ENCODE assay signal across 25 cellular contexts in the genomic region with DNA sequence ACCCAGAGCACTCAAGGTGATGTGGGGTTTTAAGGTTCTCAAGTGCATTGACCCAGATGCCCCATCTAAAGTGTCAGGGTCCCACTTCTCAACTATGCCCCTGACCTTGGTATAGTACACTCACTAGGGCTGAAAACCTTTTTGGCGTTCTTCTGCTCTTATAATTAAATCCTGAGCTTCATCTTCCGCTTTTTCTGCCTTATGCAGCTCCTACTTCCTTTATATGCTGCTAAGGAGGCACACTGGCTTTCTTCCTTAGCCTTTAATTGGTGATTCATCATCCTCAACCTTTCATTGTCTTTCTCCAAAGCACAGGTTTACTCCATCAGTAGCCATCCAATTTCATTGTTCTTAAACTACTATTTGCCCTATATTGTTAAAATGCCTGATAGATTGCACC. TPM values are rescaled to one million over a fixed set of nuclear protein-coding genes. Genes with fewer than 3 reads are reported as not detected.
A peak's percentile ranks its signal among the peaks of the same experiment; 100 is the strongest.
DNase-seq lines count a peak whose midpoint lies in the region; ATAC-seq, FAIRE-seq and TF ChIP-seq lines count a peak whose summit lies in the region.
"Had no signal": no experiment of that assay in that cellular context is flagged by ENCODE, and none has a peak within 500 bp of the region (broad histone marks: within the 10 kb centered on the region; RNA-seq: fewer than 3 reads in every experiment).

No MANE protein-coding gene starts in this region.

- WGBS in SK-N-SH (ENCODE audit: low lambda C conversion rate): 82% methylated on average over 2 of the region's 2 CpGs

- H3K36me3 ChIP-seq in SK-N-SH (replicated peaks in 1 of 2; ENCODE audit: control insufficient read depth in 1 of 2, insufficient read depth in 2 of 2, low read length in 1 of 2) (no peaks in the 10 kb centered on the region), keratinocyte (ENCODE audit: control insufficient read depth in 2 of 2, extremely low read depth in 1 of 2, insufficient read depth in 2 of 2, low read length in 2 of 2) (no peaks in the 10 kb centered on the region)
- H3K36me3 ChIP-seq: SJCRH30 had no signal

- FAIRE-seq in keratinocyte (lab: Jason Lieb, UNC): peak; percentile 20
- FAIRE-seq: D721Med, GM18507, H54, RCC 7860 had no signal

- DNase-seq in SKM-1 treated with dmso at 0.1 percent for 144 hours (lab: John Stamatoyannopoulos, UW; ENCODE audit: unreplicated experiment) (peak; percentile 53), SKM-1 (lab: John Stamatoyannopoulos, UW; ENCODE audit: unreplicated experiment) (no peak), NB4 (ENCODE audit: low read depth) (peak; percentile 41), SK-N-SH (no peak), keratinocyte (ENCODE audit: low read depth, low spot score) (no peak), dorsolateral prefrontal cortex (no peak), OCI-M2 (lab: John Stamatoyannopoulos, UW; ENCODE audit: unreplicated experiment) (no peak)
- DNase-seq: 8988T; ACHN; CD4-positive, CD25-positive, alpha-beta regulatory T cell; NCI-H1105; NCI-H146; NCI-H1930; NCI-H2107; NCI-H524; NCI-H748 treated with DMSO at 0.1 percent for 48 hours; OCI-M1; SJCRH30; SW 1271 had no signal

- no peak for ATAC-seq in GM18867 (IDR thresholded peaks at IDR 0.05; ENCODE audit: unreplicated experiment)

- H3K9ac ChIP-seq in SK-N-SH (no peak overlapping the region), keratinocyte (ENCODE audit: control insufficient read depth, extremely low read depth, insufficient read depth, low read length) (no peak overlapping the region)

- no peak for TF ChIP-seq CTCF in NB4 (IDR thresholded peaks at IDR 0.05; ENCODE audit: low read depth, low read length)
- no peak for TF ChIP-seq CTCF in SK-N-SH (IDR thresholded peaks at IDR 0.05)
- TF ChIP-seq CTCF in keratinocyte (optimal IDR thresholded peaks at IDR 0.05 in 1 of 3, IDR thresholded peaks at IDR 0.05 in 1 of 3, conservative IDR thresholded peaks at IDR 0.05 in 1 of 3; ENCODE audit: extremely low read depth in 1 of 3, insufficient read depth in 2 of 3, low read length in 3 of 3): no peak
- TF ChIP-seq CTCF in dorsolateral prefrontal cortex (IDR thresholded peaks at IDR 0.05 in 54 of 56, conservative IDR thresholded peaks at IDR 0.05 in 2 of 56; ENCODE audit: low read depth in 1 of 56, partially characterized antibody in 56 of 56): no peak

- H3K4me1 ChIP-seq in SK-N-SH (ENCODE audit: control insufficient read depth in 1 of 2, insufficient read depth in 2 of 2, low read depth in 1 of 2, low read length in 1 of 2): peaks cover 0 to 10% of the 10 kb centered on the region in 2 experiments; a peak in 2 of 4 replicates
- H3K4me1 ChIP-seq in keratinocyte (ENCODE audit: control insufficient read depth, extremely low read depth, insufficient read depth, low read length): peaks cover 3% of the 10 kb centered on the region

- H4K20me1 ChIP-seq in SK-N-SH (ENCODE audit: insufficient read depth): no peaks in the 10 kb centered on the region
- no peaks in the 10 kb centered on the region for H4K20me1 ChIP-seq in keratinocyte (ENCODE audit: control insufficient read depth, extremely low read depth, insufficient read depth, low read length)

- H3F3A ChIP-seq in SK-N-SH (replicated peaks; ENCODE audit: insufficient read depth): peaks cover 27% of the 10 kb centered on the region

- POLR2A ChIA-PET in SK-N-SH (lab: Yijun Ruan, JAX): no interaction called here

- no peaks in the 10 kb centered on the region for H3K9me2 ChIP-seq in SK-N-SH

- no peak for TF ChIP-seq EP300 in SK-N-SH (IDR thresholded peaks at IDR 0.05; ENCODE audit: borderline replicate concordance in 1 of 2, low read depth in 1 of 2, low read length in 1 of 2)

- dilution Hi-C loops in keratinocyte (cut with MboI; ENCODE audit: extremely low pct_ligation_motif_present, low sequenced_read_pairs): no loop called here

- CTCF ChIA-PET in SK-N-SH (lab: Yijun Ruan, JAX): interaction anchor here (0.9 kb wide), 1 partner anchor 349 kb away, joined by 3 read pairs; no protein-coding TSS in a partner anchor

- intact Hi-C loops in dorsolateral prefrontal cortex (cut with DNase I): no loop called here

- H3K4me2 ChIP-seq in SK-N-SH (no peak overlapping the region), keratinocyte (ENCODE audit: control insufficient read depth, extremely low read depth, insufficient read depth, low read depth, low read length) (no peak overlapping the region)

- no peaks in the 10 kb centered on the region for H3K27me3 ChIP-seq in SK-N-SH (ENCODE audit: insufficient read depth)
- no peaks in the 10 kb centered on the region for H3K27me3 ChIP-seq in keratinocyte (ENCODE audit: control insufficient read depth, extremely low read depth, insufficient read depth, low read length)
- no peaks in the 10 kb centered on the region for H3K27me3 ChIP-seq in dorsolateral prefrontal cortex
- H3K27me3 ChIP-seq: SJCRH30 had no signal

- TF ChIP-seq POLR2A in NB4 (IDR thresholded peaks at IDR 0.05; ENCODE audit: extremely low read depth, insufficient read length): no peak

- H3K9me1 ChIP-seq in keratinocyte (ENCODE audit: control insufficient read depth, extremely low read depth, insufficient read depth, low read length): no peaks in the 10 kb centered on the region

- H3K9me3 ChIP-seq in SK-N-SH (no peaks in the 10 kb centered on the region), keratinocyte (ENCODE audit: control insufficient read depth, low read depth, low read length) (no peaks in the 10 kb centered on the region)
- H3K9me3 ChIP-seq: SJCRH30 had no signal

- no peaks in the 10 kb centered on the region for H3K79me2 ChIP-seq in SK-N-SH (ENCODE audit: insufficient read depth)
- no peaks in the 10 kb centered on the region for H3K79me2 ChIP-seq in keratinocyte (ENCODE audit: control insufficient read depth, insufficient read depth, low read length)

- peak overlapping the region; percentile 27; the same call in 1 of the 2 replicates for H2AFZ ChIP-seq in SK-N-SH (ENCODE audit: low read depth)
- no peak overlapping the region for H2AFZ ChIP-seq in keratinocyte (ENCODE audit: control insufficient read depth, low read length)

- H3K27ac ChIP-seq in SK-N-SH (ENCODE audit: low read depth in 2 of 2, low read length in 1 of 2): no peak overlapping the region
- H3K27ac ChIP-seq in keratinocyte (ENCODE audit: control insufficient read depth, insufficient read depth, low read length): no peak overlapping the region
- no peak overlapping the region for H3K27ac ChIP-seq in dorsolateral prefrontal cortex
- H3K27ac ChIP-seq: HL-60, SJCRH30 had no signal

- no peak overlapping the region for H3K4me3 ChIP-seq in NB4 (ENCODE audit: low read depth, low read length)
- no peak overlapping the region for H3K4me3 ChIP-seq in SK-N-SH (ENCODE audit: low read depth in 2 of 2, low read length in 1 of 2)
- H3K4me3 ChIP-seq in keratinocyte (ENCODE audit: control insufficient read depth in 2 of 3, extremely low read depth in 1 of 3, insufficient read depth in 2 of 3, low read depth in 1 of 3, low read length in 3 of 3): no peak overlapping the region
- H3K4me3 ChIP-seq in dorsolateral prefrontal cortex: no peak overlapping the region
- H3K4me3 ChIP-seq: SJCRH30 had no signal

- no peak for TF ChIP-seq RAD21 in SK-N-SH (IDR thresholded peaks at IDR 0.05; ENCODE audit: low read length)

TF ChIP-seq in SK-N-SH, 30 proteins besides CTCF, POLR2A, EP300 and RAD21 (continues in another document):
- TF ChIP-seq GATA2 (CRISPR knock-in tag; IDR thresholded peaks at IDR 0.05) (no peak), TAF1 (IDR thresholded peaks at IDR 0.05; ENCODE audit: borderline replicate concordance, low read depth, low read length) (no peak), FOSL2 (IDR thresholded peaks at IDR 0.05; ENCODE audit: borderline replicate concordance, low read depth) (no peak), NFIC (IDR thresholded peaks at IDR 0.05; ENCODE audit: borderline replicate concordance) (no peak), YY1 (IDR thresholded peaks at IDR 0.05; ENCODE audit: low read depth) (no peak), MXI1 (IDR thresholded peaks at IDR 0.05; ENCODE audit: low read depth, low read length) (no peak), JUND (IDR thresholded peaks at IDR 0.05) (no peak), RFX5 (IDR thresholded peaks at IDR 0.05; ENCODE audit: low read length) (no peak)
- TF ChIP-seq, protein P1, sequence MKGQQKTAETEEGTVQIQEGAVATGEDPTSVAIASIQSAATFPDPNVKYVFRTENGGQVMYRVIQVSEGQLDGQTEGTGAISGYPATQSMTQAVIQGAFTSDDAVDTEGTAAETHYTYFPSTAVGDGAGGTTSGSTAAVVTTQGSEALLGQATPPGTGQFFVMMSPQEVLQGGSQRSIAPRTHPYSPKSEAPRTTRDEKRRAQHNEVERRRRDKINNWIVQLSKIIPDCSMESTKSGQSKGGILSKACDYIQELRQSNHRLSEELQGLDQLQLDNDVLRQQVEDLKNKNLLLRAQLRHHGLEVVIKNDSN (IDR thresholded peaks at IDR 0.05; ENCODE audit: borderline replicate concordance, low read depth): no peak
- TF ChIP-seq, protein P2, sequence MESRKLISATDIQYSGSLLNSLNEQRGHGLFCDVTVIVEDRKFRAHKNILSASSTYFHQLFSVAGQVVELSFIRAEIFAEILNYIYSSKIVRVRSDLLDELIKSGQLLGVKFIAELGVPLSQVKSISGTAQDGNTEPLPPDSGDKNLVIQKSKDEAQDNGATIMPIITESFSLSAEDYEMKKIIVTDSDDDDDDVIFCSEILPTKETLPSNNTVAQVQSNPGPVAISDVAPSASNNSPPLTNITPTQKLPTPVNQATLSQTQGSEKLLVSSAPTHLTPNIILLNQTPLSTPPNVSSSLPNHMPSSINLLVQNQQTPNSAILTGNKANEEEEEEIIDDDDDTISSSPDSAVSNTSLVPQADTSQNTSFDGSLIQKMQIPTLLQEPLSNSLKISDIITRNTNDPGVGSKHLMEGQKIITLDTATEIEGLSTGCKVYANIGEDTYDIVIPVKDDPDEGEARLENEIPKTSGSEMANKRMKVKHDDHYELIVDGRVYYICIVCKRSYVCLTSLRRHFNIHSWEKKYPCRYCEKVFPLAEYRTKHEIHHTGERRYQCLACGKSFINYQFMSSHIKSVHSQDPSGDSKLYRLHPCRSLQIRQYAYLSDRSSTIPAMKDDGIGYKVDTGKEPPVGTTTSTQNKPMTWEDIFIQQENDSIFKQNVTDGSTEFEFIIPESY (IDR thresholded peaks at IDR 0.05; ENCODE audit: borderline replicate concordance, low read depth): no peak

RNA-seq across cellular contexts. Expression of a gene that starts 5.3 kb away (rescaled TPM):
- polyA plus RNA-seq in SK-N-SH (2012; rRNA removed) (19.6 and 27.6 TPM in 2 replicates), keratinocyte (20.3 to 29.6 TPM (median 26.7 TPM) in 3 replicates)
- 19.7 and 20.5 TPM in 2 replicates for polyA plus RNA-seq in SK-N-SH (2012; cell fraction: cytosol; rRNA removed)
- 32.3 and 63.6 TPM in 2 replicates for polyA plus RNA-seq in SK-N-SH (2012; cell fraction: nucleus; rRNA removed)
- polyA plus RNA-seq in keratinocyte (2011; ENCODE audit: low read depth): 20.7 TPM
- 12.4 and 24.1 TPM in 2 replicates for polyA plus RNA-seq in keratinocyte (2011; cell fraction: cytosol; rRNA removed)
- 55.0 and 60.8 TPM in 2 replicates for polyA plus RNA-seq in keratinocyte (2011; cell fraction: nucleus; rRNA removed)
- 11.8 and 15.9 TPM in 2 replicates for polyA plus RNA-seq in keratinocyte (2012; ENCODE audit: low replicate concordance)
- polyA minus RNA-seq in keratinocyte: 33.6 to 142 TPM (median 79.1 TPM) in 3 replicates
- 48.3 TPM for polyA minus RNA-seq in keratinocyte (2011; cell fraction: cytosol; rRNA and poly(A)+ RNA removed)
- polyA minus RNA-seq in keratinocyte (2011; cell fraction: nucleus; rRNA and poly(A)+ RNA removed): 134 and 242 TPM in 2 replicates
- 100 to 1,000 TPM in 114 of 120 experiments, 10 to 100 TPM in 6; 89.8 to 145 (median 119) TPM for total RNA-seq in dorsolateral prefrontal cortex

Comparison
In these comparisons a context has a peak if more than half of its experiments do, and no peak if none do; other contexts are left out.
1. DNase-seq: peak in SKM-1 treated with dmso at 0.1 percent for 144 hours (single experiment) and NB4 (single experiment); none in SKM-1 (single experiment), SK-N-SH (single experiment), keratinocyte (single experiment), dorsolateral prefrontal cortex (0 of 10) and OCI-M2 (single experiment).